Comparison of ENCODE assay signal across 29 cellular contexts in genomic region chr10:114420811-114421485, GRCh38. TPM values are rescaled to one million over a fixed set of nuclear protein-coding genes. Genes with fewer than 3 reads are reported as not detected.
A peak's percentile ranks its signal among the peaks of the same experiment; 100 is the strongest.
DNase-seq lines count a peak whose midpoint lies in the region; ATAC-seq and TF ChIP-seq lines count a peak whose summit lies in the region.
"Had no signal": no experiment of that assay in that cellular context is flagged by ENCODE, and none has a peak within 500 bp of the region (broad histone marks: within the 10 kb centered on the region; RNA-seq: fewer than 3 reads in every experiment).

No MANE protein-coding gene starts in this region.

- intact Hi-C loops in Panc1 (cut with micrococcal nuclease; ENCODE audit: unreplicated experiment) (loop anchor here (10.0 kb wide), 1 partner anchor 246 kb away; the partner anchor contains the start of genes CCDC186 and TDRD1), upper lobe of right lung (cut with DNase I) (no loop called here)

- in situ Hi-C loops in Panc1 (cut with HindIII; ENCODE audit: low pct_unique_long_range_greater_than_20kb, low sequenced_read_pairs) = no loop called here

- H3K27me3 ChIP-seq in Panc1 (ENCODE audit: control insufficient read depth, insufficient read depth, low read length) (no peaks in the 10 kb centered on the region), upper lobe of right lung (no peaks in the 10 kb centered on the region)
- H3K27me3 ChIP-seq in effector memory CD4-positive, alpha-beta T cell (replicated peaks; ENCODE audit: control insufficient read depth, insufficient read depth, low read length, poor library complexity, severe bottlenecking) = no peaks in the 10 kb centered on the region
- H3K27me3 ChIP-seq: BLaER1, esophagus muscularis mucosa, gastroesophageal sphincter, Peyer's patch, right lobe of liver, SJSA1, thyroid gland had no signal

- H3K27ac Mint-ChIP-seq in immature natural killer cell = peak overlapping the region in 1 of 6 donors; percentile 17
- H3K27ac Mint-ChIP-seq: stimulated activated naive CD8-positive, alpha-beta T cell treated with anti-CD3 and anti-CD28 coated beads, Interleukin-15, Interleukin-2, amounts not matched to agents 100 ng/mL and 50 ng/mL, for 24 hours had no signal

- BruUV-seq in Panc1 (replicated peaks; lab: Mats Ljungman, UMichigan) = no TSS peak

- H3K36me3 Mint-ChIP-seq in immature natural killer cell = no peaks in the 10 kb centered on the region

- H3K4me1 ChIP-seq in Panc1 (ENCODE audit: control insufficient read depth, insufficient read depth, low read length) = peaks cover 15% of the 10 kb centered on the region
- H3K4me1 ChIP-seq in upper lobe of right lung = no peaks in the 10 kb centered on the region
- H3K4me1 ChIP-seq in effector memory CD4-positive, alpha-beta T cell (ENCODE audit: control insufficient read depth, insufficient read depth, low read length, poor library complexity, severe bottlenecking) = no peaks in the 10 kb centered on the region
- H3K4me1 ChIP-seq: BLaER1, lower lobe of right lung, parathyroid adenoma, Peyer's patch, right lobe of liver, SJSA1, thyroid gland had no signal

- H3K4me3 ChIP-seq in Panc1 (ENCODE audit: low read depth in 2 of 2, low read length in 2 of 2) (no peak overlapping the region), upper lobe of right lung (no peak overlapping the region)
- H3K4me3 ChIP-seq in effector memory CD4-positive, alpha-beta T cell (ENCODE audit: insufficient read depth, low read depth, low read length, poor library complexity, severe bottlenecking) = no peak overlapping the region
- H3K4me3 ChIP-seq: BLaER1, esophagus muscularis mucosa, gastroesophageal sphincter, lower lobe of right lung, Peyer's patch, right lobe of liver, SJSA1, thyroid gland had no signal

- H3K27ac ChIP-seq in Panc1 (ENCODE audit: low read length) (peak overlapping the region; percentile 74), upper lobe of right lung (no peak overlapping the region)
- H3K27ac ChIP-seq in effector memory CD4-positive, alpha-beta T cell (ENCODE audit: insufficient read depth, low read length, poor library complexity, severe bottlenecking) = no peak overlapping the region
- H3K27ac ChIP-seq: BLaER1, brain microvascular endothelial cell, esophagus muscularis mucosa, gastroesophageal sphincter, HL-60, lower lobe of right lung, parathyroid adenoma, Peyer's patch, right lobe of liver, SJSA1, thyroid gland had no signal

- H3K9me3 ChIP-seq in Panc1 (ENCODE audit: control insufficient read depth, insufficient read depth, low read depth, low read length) = no peaks in the 10 kb centered on the region
- H3K9me3 ChIP-seq in upper lobe of right lung = no peaks in the 10 kb centered on the region
- H3K9me3 ChIP-seq in effector memory CD4-positive, alpha-beta T cell (ENCODE audit: control insufficient read depth, low read length) = no peaks in the 10 kb centered on the region
- H3K9me3 ChIP-seq: BLaER1, esophagus muscularis mucosa, gastroesophageal sphincter, lower lobe of right lung, Peyer's patch, right lobe of liver, SJSA1, thyroid gland had no signal

- ATAC-seq in GM18858 (IDR thresholded peaks at IDR 0.05; ENCODE audit: unreplicated experiment) (peak; percentile 57), GM21786 (IDR thresholded peaks at IDR 0.05; ENCODE audit: unreplicated experiment) (peak; percentile 50), Panc1 (peak; percentile 88), HG02623 (IDR thresholded peaks at IDR 0.05; ENCODE audit: unreplicated experiment) (no peak), upper lobe of right lung (no peak)
- ATAC-seq: gastroesophageal sphincter, HepG2, lower lobe of right lung, right lobe of liver had no signal

- DNase-seq in Panc1 (ENCODE audit: low read depth, low spot score) = no peak
- no peak for DNase-seq in immature natural killer cell
- no peak for DNase-seq in upper lobe of right lung
- DNase-seq in activated CD4-positive, CD25-positive, alpha-beta regulatory T cell (lab: John Stamatoyannopoulos, UW) = no peak
- no peak for DNase-seq in effector memory CD4-positive, alpha-beta T cell
- DNase-seq: ACHN; activated CD4-positive, alpha-beta T cell treated with anti-CD3 and anti-CD28 coated beads for 1 hour; activated gamma-delta T cell treated with Interleukin-2 at 50 U/mL for 16 hours; activated T-cell treated with anti-CD3 and anti-CD28 coated beads, Interleukin-2, amount 50 U/mL, for 1 hour; brain microvascular endothelial cell; DMS79 treated with DMSO at 0.1 percent for 48 hours; lower lobe of right lung; NCI-H1105 treated with DMSO at 0.1 percent for 48 hours; NCI-H2029 treated with DMSO at 0.1 percent for 48 hours; right lobe of liver; thyroid gland had no signal

- no peaks in the 10 kb centered on the region for H3K9me3 Mint-ChIP-seq in immature natural killer cell
- H3K9me3 Mint-ChIP-seq: stimulated activated naive CD8-positive, alpha-beta T cell treated with anti-CD3 and anti-CD28 coated beads, Interleukin-15, Interleukin-2, amounts not matched to agents 100 ng/mL and 50 ng/mL, for 24 hours had no signal

- H3K36me3 ChIP-seq in Panc1 (ENCODE audit: control insufficient read depth, insufficient read depth, low read length) = no peaks in the 10 kb centered on the region
- no peaks in the 10 kb centered on the region for H3K36me3 ChIP-seq in upper lobe of right lung
- no peaks in the 10 kb centered on the region for H3K36me3 ChIP-seq in effector memory CD4-positive, alpha-beta T cell (ENCODE audit: control insufficient read depth, insufficient read depth, low read length)
- H3K36me3 ChIP-seq: BLaER1, brain microvascular endothelial cell, esophagus muscularis mucosa, gastroesophageal sphincter, lower lobe of right lung, Peyer's patch, right lobe of liver, SJSA1, thyroid gland had no signal

- TF ChIP-seq CTCF in Panc1 (IDR thresholded peaks at IDR 0.05) (no peak), upper lobe of right lung (IDR thresholded peaks at IDR 0.05) (no peak)

- POLR2A ChIA-PET in Panc1 (lab: Charles Lee) = no interaction called here

- peaks cover 7 to 12% (median 10%) of the 10 kb centered on the region in 3 donors for H3K27me3 Mint-ChIP-seq in immature natural killer cell (ENCODE audit: low read depth in 3 of 3)

- H3K4me1 Mint-ChIP-seq in immature natural killer cell = peaks cover 19 to 35% of the 10 kb centered on the region in 2 donors
- H3K4me1 Mint-ChIP-seq: neural crest cell had no signal

- H3K4me3 Mint-ChIP-seq in immature natural killer cell = peak overlapping the region; percentile 4 to 56 (median 28)
- H3K4me3 Mint-ChIP-seq: neural crest cell; stimulated activated naive CD8-positive, alpha-beta T cell treated with anti-CD3 and anti-CD28 coated beads, Interleukin-15, Interleukin-2, amounts not matched to agents 100 ng/mL and 50 ng/mL, for 24 hours had no signal

- CTCF ChIA-PET in Panc1 (lab: Charles Lee) = no interaction called here

RNA-seq across cellular contexts. Expression of gene AFAP1L2, which starts 16.6 kb away (rescaled TPM):
- total RNA-seq in Panc1 (2021; ENCODE audit: unreplicated experiment) (170 TPM), upper lobe of right lung (10.1 TPM)
- 113 TPM for polyA plus RNA-seq in Panc1 (2012; ENCODE audit: insufficient read length)
- 1 to 10 TPM in 2 of 3 donors, under 1 TPM in 1; 0.61 to 2.0 (median 1.2) TPM for polyA plus RNA-seq in immature natural killer cell
- total RNA-seq: HepG2 had no signal
- polyA plus RNA-seq: HepG2 had no signal

Comparison
In these comparisons a context has a peak if more than half of its experiments do, and no peak if none do; other contexts are left out.
1. ATAC-seq: peak in GM18858 (single experiment), GM21786 (single experiment) and Panc1 (single experiment); none in HG02623 (single experiment) and upper lobe of right lung (single experiment).
2. RNA of gene AFAP1L2, which starts 16.6 kb away (total RNA-seq): 170 TPM in Panc1 (single experiment); 10.1 TPM in upper lobe of right lung (single experiment); every median in the first group is over 10 times any median in the second.